Comparison of ENCODE assay signal across 2 cellular contexts in genomic region chr11:103637250-103637649, GRCh38.
TF ChIP-seq lines count a peak whose summit lies in the region.

No MANE protein-coding gene starts in this region.

TF ChIP-seq in A549, 52 proteins besides CTCF, POLR2A, EP300 and RAD21:
- TF ChIP-seq REST (IDR thresholded peaks at IDR 0.05): no peak
- no peak for TF ChIP-seq FOSL2 (IDR thresholded peaks at IDR 0.05)
- peak; percentile 7; the same call in 1 of the 2 replicates for TF ChIP-seq FOSL2 (CRISPR knock-in tag; IDR thresholded peaks at IDR 0.05)
- TF ChIP-seq EHF (CRISPR knock-in tag; IDR thresholded peaks at IDR 0.05): no peak
- no peak for TF ChIP-seq ELK1 (IDR thresholded peaks at IDR 0.05; ENCODE audit: low read depth, low read length)

TF ChIP-seq in SK-N-SH, 30 proteins besides CTCF, POLR2A, EP300 and RAD21 (continued from another document):
- TF ChIP-seq ZBTB33 (IDR thresholded peaks at IDR 0.05; ENCODE audit: borderline replicate concordance, low read depth) (no peak), IRF3 (IDR thresholded peaks at IDR 0.05; ENCODE audit: low read depth, low read length) (no peak), FOXM1 (IDR thresholded peaks at IDR 0.05; ENCODE audit: low read depth) (no peak), NRF1 (IDR thresholded peaks at IDR 0.05; ENCODE audit: low read depth, low read length) (no peak), ELF1 (IDR thresholded peaks at IDR 0.05) (no peak), FOXJ3 (CRISPR knock-in tag; IDR thresholded peaks at IDR 0.05) (no peak), MXI1 (IDR thresholded peaks at IDR 0.05; ENCODE audit: low read depth, low read length) (no peak), SIN3A (IDR thresholded peaks at IDR 0.05; ENCODE audit: borderline replicate concordance, low read depth, low read length) (no peak), SMC3 (IDR thresholded peaks at IDR 0.05; ENCODE audit: low read depth, low read length) (no peak), USF1 (IDR thresholded peaks at IDR 0.05; ENCODE audit: borderline replicate concordance, low read depth) (no peak), PBX3 (IDR thresholded peaks at IDR 0.05) (peak; percentile 16), USF2 (IDR thresholded peaks at IDR 0.05; ENCODE audit: borderline replicate concordance, low read depth, low read length) (no peak), JUND (IDR thresholded peaks at IDR 0.05) (peak; percentile 50), TEAD4 (IDR thresholded peaks at IDR 0.05; ENCODE audit: borderline replicate concordance, insufficient read depth) (no peak), MAX (IDR thresholded peaks at IDR 0.05; ENCODE audit: low read depth) (0 out of 2 replicates have a peak, but pooled peaks have one; percentile 14), TCF12 (IDR thresholded peaks at IDR 0.05) (peak; percentile 80), TAF1 (IDR thresholded peaks at IDR 0.05; ENCODE audit: borderline replicate concordance, low read depth, low read length) (no peak), YY1 (IDR thresholded peaks at IDR 0.05; ENCODE audit: low read depth) (no peak), RXRA (IDR thresholded peaks at IDR 0.05; ENCODE audit: borderline replicate concordance, low read depth) (no peak), GATA2 (CRISPR knock-in tag; IDR thresholded peaks at IDR 0.05) (no peak)
